ENCODE assay signal across 8 cellular contexts in the genomic region with DNA sequence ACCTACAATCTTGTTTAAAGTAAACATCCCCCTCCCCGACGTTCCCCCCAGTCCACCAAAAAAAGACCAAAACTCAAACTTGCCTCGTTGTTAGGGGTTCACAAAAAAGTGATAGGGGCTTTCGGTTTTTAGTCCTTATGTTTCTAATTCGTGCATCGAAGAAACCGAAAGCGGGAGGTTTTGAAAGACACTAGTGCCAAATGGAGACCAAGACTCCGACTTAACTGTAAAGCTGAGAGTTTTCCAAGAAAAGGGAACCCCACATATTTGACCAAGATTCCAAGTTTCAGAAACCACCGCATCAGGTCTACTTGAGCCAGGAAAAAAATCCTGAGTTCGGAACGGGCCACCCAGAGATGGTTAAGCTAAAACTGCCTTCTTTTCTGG. TPM values are rescaled to one million over a fixed set of nuclear protein-coding genes. Genes with fewer than 3 reads are reported as not detected.
DNase-seq lines count a peak whose midpoint lies in the region; ATAC-seq, FAIRE-seq and TF ChIP-seq lines count a peak whose summit lies in the region.

No MANE protein-coding gene starts in this region.

- peaks cover 38% of the 10 kb centered on the region for H3K36me3 ChIP-seq in SJCRH30
- peaks cover 0 to 30% (median 9%) of the 10 kb centered on the region in 3 donors for H3K36me3 ChIP-seq in esophagus squamous epithelium
- H3K36me3 ChIP-seq in sigmoid colon = peaks cover 3 to 28% (median 9%) of the 10 kb centered on the region in 4 donors

- intact Hi-C loops in esophagus squamous epithelium (cut with DNase I) = no loop called here
- intact Hi-C loops in sigmoid colon (cut with DNase I) = no loop called here

- DNase-seq in GM12892 (ENCODE audit: insufficient read length) (no peak), SJCRH30 (no peak), esophagus squamous epithelium (lab: John Stamatoyannopoulos, UW) (no peak), sigmoid colon (no peak), COR-L47 (lab: John Stamatoyannopoulos, UW) (no peak), epidermal melanocyte (ENCODE audit: insufficient read length, low spot score) (no peak), OCI-M2 (lab: John Stamatoyannopoulos, UW; ENCODE audit: unreplicated experiment) (no peak)

- 0 to 1% methylated on average over 9 to 11 of the region's 12 CpGs for WGBS in esophagus squamous epithelium, 2 donors
- WGBS in sigmoid colon, 2 donors = 0% methylated on average over 12 of the region's 12 CpGs

- TF ChIP-seq CTCF in esophagus squamous epithelium (IDR thresholded peaks at IDR 0.05) (no peak), sigmoid colon (IDR thresholded peaks at IDR 0.05) (no peak)

- no peak for ATAC-seq in GM18867 (IDR thresholded peaks at IDR 0.05; ENCODE audit: unreplicated experiment)

- peak overlapping the region; percentile 67 for H3K27ac ChIP-seq in SJCRH30
- peak overlapping the region; percentile 86 to 96 (median 90) for H3K27ac ChIP-seq in esophagus squamous epithelium
- peak overlapping the region; percentile 80 to 93 (median 85) for H3K27ac ChIP-seq in sigmoid colon

- H3K4me3 ChIP-seq in SJCRH30 (peak overlapping the region; percentile 89), esophagus squamous epithelium (peak overlapping the region; percentile 61 to 95 (median 88)), sigmoid colon (peak overlapping the region; percentile 88 to 95 (median 91))

- no peak for TF ChIP-seq EP300 in sigmoid colon (IDR thresholded peaks at IDR 0.05)

- H3K9me3 ChIP-seq in SJCRH30 (replicated peaks) (no peaks in the 10 kb centered on the region), esophagus squamous epithelium (no peaks in the 10 kb centered on the region), sigmoid colon (no peaks in the 10 kb centered on the region)

- TF ChIP-seq POLR2A in GM12892 (IDR thresholded peaks at IDR 0.05; ENCODE audit: low read depth, low read length) (no peak), esophagus squamous epithelium (IDR thresholded peaks at IDR 0.05) (no peak), sigmoid colon (IDR thresholded peaks at IDR 0.05) (no peak)

- H3K4me1 ChIP-seq in SJCRH30 = no peaks in the 10 kb centered on the region
- peaks cover 15 to 64% (median 41%) of the 10 kb centered on the region in 3 donors for H3K4me1 ChIP-seq in esophagus squamous epithelium
- peaks cover 0 to 60% (median 40%) of the 10 kb centered on the region in 4 donors for H3K4me1 ChIP-seq in sigmoid colon

- FAIRE-seq in GM12892 (lab: Jason Lieb, UNC) = peak; percentile 65

- no peaks in the 10 kb centered on the region for H3K27me3 ChIP-seq in SJCRH30
- H3K27me3 ChIP-seq in esophagus squamous epithelium = no peaks in the 10 kb centered on the region
- H3K27me3 ChIP-seq in sigmoid colon = no peaks in the 10 kb centered on the region

RNA-seq across cellular contexts. Expression of a gene that starts 0.5 kb away (rescaled TPM):
- polyA plus RNA-seq in GM12892 (2012; ENCODE audit: missing spikeins) = 361 TPM
- total RNA-seq in SJCRH30 (2014; rRNA removed; shearing (Covaris generic)) = 178 and 199 TPM in 2 replicates
- total RNA-seq in esophagus squamous epithelium (100 to 1,000 TPM in 1 of 4 donors, 10 to 100 TPM in 3; 33.1 to 123 (median 81.4) TPM), sigmoid colon (10 to 100 TPM; 39.1 to 81.3 (median 68.0) TPM)
- polyA plus RNA-seq in sigmoid colon = 100 to 1,000 TPM; 133 to 171 (median 152) TPM

RNA-seq across cellular contexts. Expression of a gene that starts 0.7 kb away (rescaled TPM):
- polyA plus RNA-seq in GM12892 (2012; ENCODE audit: missing spikeins) = 103 TPM
- total RNA-seq in SJCRH30 (2014; rRNA removed; shearing (Covaris generic)) = 68.0 and 79.4 TPM in 2 replicates
- total RNA-seq in esophagus squamous epithelium (10 to 100 TPM; 48.9 to 61.4 (median 55.8) TPM), sigmoid colon (10 to 100 TPM; 53.2 to 85.7 (median 68.4) TPM)
- polyA plus RNA-seq in sigmoid colon = 10 to 100 TPM; 42.6 to 69.6 (median 62.4) TPM

RNA-seq across cellular contexts. Expression of a gene that starts 19.6 kb away (rescaled TPM):
- 2.6 TPM for polyA plus RNA-seq in GM12892 (2012; ENCODE audit: missing spikeins)
- 2.4 and 2.8 TPM in 2 replicates for total RNA-seq in SJCRH30 (2014; rRNA removed; shearing (Covaris generic))
- 1 to 10 TPM; 4.8 to 8.9 (median 7.0) TPM for total RNA-seq in esophagus squamous epithelium
- 10 to 100 TPM in 2 of 4 donors, 1 to 10 TPM in 2; 5.4 to 13.0 (median 8.9) TPM for total RNA-seq in sigmoid colon
- 1 to 10 TPM; 3.9 to 9.0 (median 5.3) TPM for polyA plus RNA-seq in sigmoid colon
